ENCODE assay signal across 8 cellular contexts in genomic region chr20:290081-290831, GRCh38. TPM values are rescaled to one million over a fixed set of nuclear protein-coding genes. Genes with fewer than 3 reads are reported as not detected.
DNase-seq lines count a peak whose midpoint lies in the region; ATAC-seq lines count a peak whose summit lies in the region.

TSS of gene C20orf96 (minus strand) at chr20:290750. CDS start at chr20:290610, 140 bp downstream.

- H3K9ac ChIP-seq in endocrine pancreas (ENCODE audit: control insufficient read depth, insufficient read depth, low read length) = peak within 1 kb of the TSS; percentile 85

- peak within 1 kb of the TSS; percentile 84 for H3K4me3 ChIP-seq in endocrine pancreas (ENCODE audit: control insufficient read depth, insufficient read depth, low read length)

- ATAC-seq in GM19467 (IDR thresholded peaks at IDR 0.05; ENCODE audit: unreplicated experiment) = peak; percentile 83

- peak; percentile 90 for DNase-seq in COLO668 (lab: John Stamatoyannopoulos, UW; ENCODE audit: unreplicated experiment)
- DNase-seq in HS-5 (ENCODE audit: low read depth) = peak; percentile 92
- DNase-seq in NOMO-1 (lab: John Stamatoyannopoulos, UW; ENCODE audit: unreplicated experiment in 2 of 2) = peak; percentile 88 to 90
- DNase-seq in activated CD8-positive, alpha-beta memory T cell treated with anti-CD3 and anti-CD28 coated beads for 4 hours (ENCODE audit: low read depth in 2 of 2) = peak; percentile 71 to 73
- peak; percentile 97 for DNase-seq in mesenteric fat pad (ENCODE audit: low spot score)
- peak; percentile 72 for DNase-seq in stimulated activated CD8-positive, alpha-beta memory T cell treated with anti-CD3 and anti-CD28 coated beads, Interleukin-15, amount 100 ng/mL, for 1 hour (ENCODE audit: low read depth)

- H3K36me3 ChIP-seq in endocrine pancreas (ENCODE audit: control insufficient read depth, insufficient read depth, low read length) = no peaks in the 10 kb centered on the region

- no peaks in the 10 kb centered on the region for H3K27me3 ChIP-seq in endocrine pancreas (ENCODE audit: control insufficient read depth, insufficient read depth, low read length)

- no peaks in the 10 kb centered on the region for H3K4me1 ChIP-seq in endocrine pancreas (ENCODE audit: control insufficient read depth, insufficient read depth, low read length)

- no peaks in the 10 kb centered on the region for H3K9me3 ChIP-seq in endocrine pancreas (ENCODE audit: control insufficient read depth, low read length)

RNA-seq across cellular contexts. Expression of gene C20orf96, which starts in this region (rescaled TPM):
- 5.0 TPM for total RNA-seq in mesenteric fat pad

Comparison
In these comparisons a context has a peak if more than half of its experiments do, and no peak if none do; other contexts are left out.
1. Peak in every context shown above with its lines: DNase-seq, ATAC-seq and H3K4me3 ChIP-seq.